In genomic region chr2:190181066-190181681, GRCh38 we compare ENCODE assay signal across 8 cellular contexts.
A peak's percentile ranks its signal among the peaks of the same experiment; 100 is the strongest.
DNase-seq lines count a peak whose midpoint lies in the region; ATAC-seq, FAIRE-seq and TF ChIP-seq lines count a peak whose summit lies in the region.

No MANE protein-coding gene starts in this region.

- no peak for DNase-seq in activated naive CD4-positive, alpha-beta T cell (lab: John Stamatoyannopoulos, UW)
- DNase-seq in hepatocyte (ENCODE audit: low spot score) (no peak), RCC 7860 (ENCODE audit: low spot score) (no peak), HuH-7.5 (ENCODE audit: low spot score) (no peak)

- H3K4me3 ChIP-seq in WI38 (ENCODE audit: low read depth, low read length) = peak overlapping the region; percentile 58
- peak overlapping the region; percentile 55 for H3K4me3 ChIP-seq in hepatocyte
- peak overlapping the region; percentile 69 to 80 (median 77) for H3K4me3 ChIP-seq in skeletal muscle tissue (ENCODE audit: low read length in 3 of 3)

- H3K9ac ChIP-seq in skeletal muscle tissue (ENCODE audit: low read depth in 1 of 3, low read length in 3 of 3) = peak overlapping the region; percentile 63 to 88 (median 83)

- H3K4me1 ChIP-seq in hepatocyte (ENCODE audit: insufficient read depth) (peaks cover 11% of the 10 kb centered on the region), skeletal muscle tissue (ENCODE audit: control insufficient read depth in 3 of 3, insufficient read depth in 3 of 3, low read length in 3 of 3) (peaks cover 4 to 9% (median 8%) of the 10 kb centered on the region in 3 donors)

- H3K9me2 ChIP-seq in hepatocyte (replicated peaks; ENCODE audit: insufficient read depth) = no peaks in the 10 kb centered on the region

- H4K20me1 ChIP-seq in hepatocyte (ENCODE audit: insufficient read depth, poor library complexity, severe bottlenecking) = no peaks in the 10 kb centered on the region

- H3K4me2 ChIP-seq in hepatocyte = peak overlapping the region; percentile 91

- 17% methylated on average over 17 of the region's 17 CpGs for WGBS in hepatocyte (ENCODE audit: low lambda C conversion rate, missing lambda C conversion rate)

- H3K36me3 ChIP-seq in hepatocyte (replicated peaks; ENCODE audit: insufficient read depth, low read depth) = no peaks in the 10 kb centered on the region
- H3K36me3 ChIP-seq in skeletal muscle tissue (ENCODE audit: control insufficient read depth in 3 of 3, insufficient read depth in 3 of 3, low read length in 3 of 3) = peaks cover 0 to under 1% (median 0%) of the 10 kb centered on the region in 3 donors

- H3K9me3 Mint-ChIP-seq in activated naive CD4-positive, alpha-beta T cell treated with anti-CD3 and anti-CD28 coated beads, Interleukin-2, amount 50 U/mL, for 24 hours = no peaks in the 10 kb centered on the region

- peaks cover 13% of the 10 kb centered on the region for H3K4me1 Mint-ChIP-seq in activated naive CD4-positive, alpha-beta T cell treated with anti-CD3 and anti-CD28 coated beads, Interleukin-2, amount 50 U/mL, for 24 hours

- H3K27ac ChIP-seq in hepatocyte (peak overlapping the region; percentile 89), skeletal muscle tissue (ENCODE audit: low read depth, low read length) (peak overlapping the region; percentile 88)

- H3K9me3 ChIP-seq in hepatocyte (ENCODE audit: low read depth) (no peaks in the 10 kb centered on the region), skeletal muscle tissue (ENCODE audit: control insufficient read depth in 3 of 3, low read length in 3 of 3) (no peaks in the 10 kb centered on the region)

- no peaks in the 10 kb centered on the region for H3K27me3 ChIP-seq in hepatocyte
- no peaks in the 10 kb centered on the region for H3K27me3 ChIP-seq in skeletal muscle tissue (ENCODE audit: control insufficient read depth in 3 of 3, insufficient read depth in 3 of 3, low read length in 3 of 3)

- H3K79me2 ChIP-seq in hepatocyte = no peaks in the 10 kb centered on the region

- TF ChIP-seq CTCF in WI38 (IDR thresholded peaks at IDR 0.05; ENCODE audit: low read depth, low read length) = no peak
- TF ChIP-seq CTCF in hepatocyte (IDR thresholded peaks at IDR 0.05; ENCODE audit: poor library complexity) = no peak

- H3K4me3 Mint-ChIP-seq in activated naive CD4-positive, alpha-beta T cell treated with anti-CD3 and anti-CD28 coated beads, Interleukin-2, amount 50 U/mL, for 24 hours = peak overlapping the region; percentile 66

- peaks cover 4% of the 10 kb centered on the region for H3K36me3 Mint-ChIP-seq in activated naive CD4-positive, alpha-beta T cell treated with anti-CD3 and anti-CD28 coated beads, Interleukin-2, amount 50 U/mL, for 24 hours

- FAIRE-seq in RCC 7860 (lab: Jason Lieb, UNC) = no peak

- peak overlapping the region; percentile 88 for H2AFZ ChIP-seq in hepatocyte

- peak overlapping the region; percentile 52 for H3K27ac Mint-ChIP-seq in activated naive CD4-positive, alpha-beta T cell treated with anti-CD3 and anti-CD28 coated beads, Interleukin-2, amount 50 U/mL, for 24 hours

- ATAC-seq in HG03095 (IDR thresholded peaks at IDR 0.05; ENCODE audit: unreplicated experiment) = peak; percentile 14

- peaks cover 24% of the 10 kb centered on the region for H3K27me3 Mint-ChIP-seq in activated naive CD4-positive, alpha-beta T cell treated with anti-CD3 and anti-CD28 coated beads, Interleukin-2, amount 50 U/mL, for 24 hours
